ENCODE assay signal across 1 cellular context in genomic region chr20:32567384-32568178, GRCh38.
TF ChIP-seq lines count a peak whose summit lies in the region.

No MANE protein-coding gene starts in this region.

TF ChIP-seq in HepG2, 621 proteins besides CTCF, POLR2A, EP300 and RAD21 (continued from another document and continues in another):
- TF ChIP-seq ZNF513 (CRISPR knock-in tag; conservative IDR thresholded peaks at IDR 0.05) (no peak), CREB1 (IDR thresholded peaks at IDR 0.05) (peak; percentile 99), CREB1 (CRISPR knock-in tag; IDR thresholded peaks at IDR 0.05) (no peak), ZNF574 (CRISPR knock-in tag; IDR thresholded peaks at IDR 0.05) (no peak), KDM5B (CRISPR knock-in tag; IDR thresholded peaks at IDR 0.05; ENCODE audit: borderline replicate concordance) (peak; percentile 37; the same call in 1 of the 2 replicates), HMGXB4 (CRISPR knock-in tag; IDR thresholded peaks at IDR 0.05; ENCODE audit: borderline replicate concordance in 1 of 2, low read depth in 1 of 2) (no peak), HNRNPL (IDR thresholded peaks at IDR 0.05; ENCODE audit: low read depth, low read length) (0 out of 2 replicates have a peak, but pooled peaks have one; percentile 24), POGZ (CRISPR knock-in tag; IDR thresholded peaks at IDR 0.05) (no peak), SOX13 (IDR thresholded peaks at IDR 0.05) (no peak), SOX13 (CRISPR knock-in tag; conservative IDR thresholded peaks at IDR 0.05 in 1 of 2, IDR thresholded peaks at IDR 0.05 in 1 of 2) (no peak), ZNF570 (CRISPR knock-in tag; IDR thresholded peaks at IDR 0.05; ENCODE audit: borderline replicate concordance) (no peak), BCL6 (CRISPR knock-in tag; IDR thresholded peaks at IDR 0.05) (no peak), ZNF607 (CRISPR knock-in tag; IDR thresholded peaks at IDR 0.05; ENCODE audit: borderline replicate concordance) (no peak), MBNL3 (CRISPR knock-in tag; conservative IDR thresholded peaks at IDR 0.05) (no peak), ZFP91 (CRISPR knock-in tag; IDR thresholded peaks at IDR 0.05; ENCODE audit: borderline replicate concordance) (peak; percentile 17; the same call in 1 of the 2 replicates), ATF7 (IDR thresholded peaks at IDR 0.05) (peak; percentile 52), ATF7 (CRISPR knock-in tag; IDR thresholded peaks at IDR 0.05) (no peak), ZNF234 (CRISPR knock-in tag; conservative IDR thresholded peaks at IDR 0.05) (no peak), RFXANK (CRISPR knock-in tag; IDR thresholded peaks at IDR 0.05) (no peak), ZNF138 (CRISPR knock-in tag; IDR thresholded peaks at IDR 0.05; ENCODE audit: low read depth) (no peak), ZBTB38 (CRISPR knock-in tag; IDR thresholded peaks at IDR 0.05) (peak; percentile 53; the same call in 1 of the 2 replicates), FOXP4 (CRISPR knock-in tag; IDR thresholded peaks at IDR 0.05) (no peak), ZNF207 (IDR thresholded peaks at IDR 0.05; ENCODE audit: borderline replicate concordance) (peak; percentile 17; the same call in 1 of the 2 replicates), NBN (conservative IDR thresholded peaks at IDR 0.05) (peak; percentile 91; the same call in 1 of the 2 replicates), DNMT1 (CRISPR knock-in tag; IDR thresholded peaks at IDR 0.05) (no peak), FOXP1 (IDR thresholded peaks at IDR 0.05) (peak; percentile 55; the same call in 1 of the 2 replicates), FOXP1 (CRISPR knock-in tag; IDR thresholded peaks at IDR 0.05) (no peak), CC2D1A (CRISPR knock-in tag; IDR thresholded peaks at IDR 0.05) (no peak), SALL2 (CRISPR knock-in tag; IDR thresholded peaks at IDR 0.05) (no peak), ZNF550 (CRISPR knock-in tag; IDR thresholded peaks at IDR 0.05; ENCODE audit: borderline replicate concordance) (no peak), NKX3-1 (CRISPR knock-in tag; IDR thresholded peaks at IDR 0.05) (no peak)
- TF ChIP-seq, protein P1, sequence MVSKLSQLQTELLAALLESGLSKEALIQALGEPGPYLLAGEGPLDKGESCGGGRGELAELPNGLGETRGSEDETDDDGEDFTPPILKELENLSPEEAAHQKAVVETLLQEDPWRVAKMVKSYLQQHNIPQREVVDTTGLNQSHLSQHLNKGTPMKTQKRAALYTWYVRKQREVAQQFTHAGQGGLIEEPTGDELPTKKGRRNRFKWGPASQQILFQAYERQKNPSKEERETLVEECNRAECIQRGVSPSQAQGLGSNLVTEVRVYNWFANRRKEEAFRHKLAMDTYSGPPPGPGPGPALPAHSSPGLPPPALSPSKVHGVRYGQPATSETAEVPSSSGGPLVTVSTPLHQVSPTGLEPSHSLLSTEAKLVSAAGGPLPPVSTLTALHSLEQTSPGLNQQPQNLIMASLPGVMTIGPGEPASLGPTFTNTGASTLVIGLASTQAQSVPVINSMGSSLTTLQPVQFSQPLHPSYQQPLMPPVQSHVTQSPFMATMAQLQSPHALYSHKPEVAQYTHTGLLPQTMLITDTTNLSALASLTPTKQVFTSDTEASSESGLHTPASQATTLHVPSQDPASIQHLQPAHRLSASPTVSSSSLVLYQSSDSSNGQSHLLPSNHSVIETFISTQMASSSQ (IDR thresholded peaks at IDR 0.05; ENCODE audit: low read depth), result no peak
- TF ChIP-seq, protein P1 (CRISPR knock-in tag; IDR thresholded peaks at IDR 0.05; ENCODE audit: borderline replicate concordance), result no peak
- TF ChIP-seq, protein P2, sequence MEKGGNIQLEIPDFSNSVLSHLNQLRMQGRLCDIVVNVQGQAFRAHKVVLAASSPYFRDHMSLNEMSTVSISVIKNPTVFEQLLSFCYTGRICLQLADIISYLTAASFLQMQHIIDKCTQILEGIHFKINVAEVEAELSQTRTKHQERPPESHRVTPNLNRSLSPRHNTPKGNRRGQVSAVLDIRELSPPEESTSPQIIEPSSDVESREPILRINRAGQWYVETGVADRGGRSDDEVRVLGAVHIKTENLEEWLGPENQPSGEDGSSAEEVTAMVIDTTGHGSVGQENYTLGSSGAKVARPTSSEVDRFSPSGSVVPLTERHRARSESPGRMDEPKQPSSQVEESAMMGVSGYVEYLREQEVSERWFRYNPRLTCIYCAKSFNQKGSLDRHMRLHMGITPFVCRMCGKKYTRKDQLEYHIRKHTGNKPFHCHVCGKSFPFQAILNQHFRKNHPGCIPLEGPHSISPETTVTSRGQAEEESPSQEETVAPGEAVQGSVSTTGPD (CRISPR knock-in tag; IDR thresholded peaks at IDR 0.05), result no peak
- TF ChIP-seq, protein P3, sequence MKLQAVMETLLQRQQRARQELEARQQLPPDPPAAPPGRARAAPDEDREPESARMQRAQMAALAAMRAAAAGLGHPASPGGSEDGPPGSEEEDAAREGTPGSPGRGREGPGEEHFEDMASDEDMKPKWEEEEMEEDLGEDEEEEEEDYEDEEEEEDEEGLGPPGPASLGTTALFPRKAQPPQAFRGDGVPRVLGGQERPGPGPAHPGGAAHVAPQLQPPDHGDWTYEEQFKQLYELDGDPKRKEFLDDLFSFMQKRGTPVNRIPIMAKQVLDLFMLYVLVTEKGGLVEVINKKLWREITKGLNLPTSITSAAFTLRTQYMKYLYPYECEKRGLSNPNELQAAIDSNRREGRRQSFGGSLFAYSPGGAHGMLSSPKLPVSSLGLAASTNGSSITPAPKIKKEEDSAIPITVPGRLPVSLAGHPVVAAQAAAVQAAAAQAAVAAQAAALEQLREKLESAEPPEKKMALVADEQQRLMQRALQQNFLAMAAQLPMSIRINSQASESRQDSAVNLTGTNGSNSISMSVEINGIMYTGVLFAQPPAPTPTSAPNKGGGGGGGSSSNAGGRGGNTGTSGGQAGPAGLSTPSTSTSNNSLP (IDR thresholded peaks at IDR 0.05; ENCODE audit: low read depth, low read length), result no peak
- TF ChIP-seq, protein P4, sequence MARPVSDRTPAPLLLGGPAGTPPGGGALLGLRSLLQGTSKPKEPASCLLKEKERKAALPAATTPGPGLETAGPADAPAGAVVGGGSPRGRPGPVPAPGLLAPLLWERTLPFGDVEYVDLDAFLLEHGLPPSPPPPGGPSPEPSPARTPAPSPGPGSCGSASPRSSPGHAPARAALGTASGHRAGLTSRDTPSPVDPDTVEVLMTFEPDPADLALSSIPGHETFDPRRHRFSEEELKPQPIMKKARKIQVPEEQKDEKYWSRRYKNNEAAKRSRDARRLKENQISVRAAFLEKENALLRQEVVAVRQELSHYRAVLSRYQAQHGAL (CRISPR knock-in tag; IDR thresholded peaks at IDR 0.05; ENCODE audit: not compliant biosample characterization), result no peak
- TF ChIP-seq, protein P5, sequence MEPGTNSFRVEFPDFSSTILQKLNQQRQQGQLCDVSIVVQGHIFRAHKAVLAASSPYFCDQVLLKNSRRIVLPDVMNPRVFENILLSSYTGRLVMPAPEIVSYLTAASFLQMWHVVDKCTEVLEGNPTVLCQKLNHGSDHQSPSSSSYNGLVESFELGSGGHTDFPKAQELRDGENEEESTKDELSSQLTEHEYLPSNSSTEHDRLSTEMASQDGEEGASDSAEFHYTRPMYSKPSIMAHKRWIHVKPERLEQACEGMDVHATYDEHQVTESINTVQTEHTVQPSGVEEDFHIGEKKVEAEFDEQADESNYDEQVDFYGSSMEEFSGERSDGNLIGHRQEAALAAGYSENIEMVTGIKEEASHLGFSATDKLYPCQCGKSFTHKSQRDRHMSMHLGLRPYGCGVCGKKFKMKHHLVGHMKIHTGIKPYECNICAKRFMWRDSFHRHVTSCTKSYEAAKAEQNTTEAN (CRISPR knock-in tag; conservative IDR thresholded peaks at IDR 0.05), result no peak
